1 cellular context compared by ENCODE assay signal in the genomic region with DNA sequence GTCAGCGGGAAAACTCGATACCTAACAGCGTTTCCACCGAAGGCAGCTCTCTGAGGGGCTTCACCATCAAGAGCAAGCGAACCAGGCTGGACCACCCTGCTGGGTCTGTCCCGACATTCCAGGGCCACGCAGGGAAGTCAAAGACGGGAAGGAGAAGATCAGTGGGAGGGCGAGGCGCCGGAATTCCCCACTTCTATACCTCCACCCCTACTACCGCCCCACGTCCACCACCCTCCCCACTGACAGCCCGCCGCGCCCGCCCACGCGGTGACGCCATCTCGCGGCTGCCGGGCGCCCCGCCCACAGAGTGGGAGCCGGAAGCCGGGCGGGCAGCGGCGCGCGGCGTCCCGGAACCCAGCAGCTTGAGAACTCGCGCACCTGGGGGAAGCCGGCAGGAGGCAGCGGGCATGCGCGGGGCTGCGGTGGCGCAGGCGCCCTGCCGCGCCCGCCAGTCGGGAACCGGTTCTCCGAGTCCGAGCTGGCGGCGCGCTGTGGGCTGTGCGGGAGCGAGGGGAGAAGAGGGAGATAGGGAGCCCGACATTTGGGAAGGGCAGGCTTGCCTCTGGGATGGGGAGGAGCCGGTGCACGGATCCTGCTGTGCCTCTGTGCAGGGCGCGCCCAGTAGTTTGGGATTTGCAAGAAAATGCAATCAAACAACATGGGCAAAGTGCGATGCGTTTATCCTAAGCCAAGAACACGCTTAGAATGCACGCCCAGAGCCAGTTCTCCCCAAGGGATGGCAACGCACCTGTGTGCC.
TF ChIP-seq lines count a peak whose summit lies in the region.

No MANE protein-coding gene starts in this region.

TF ChIP-seq in GM12878, 131 proteins besides CTCF, POLR2A, EP300 and RAD21 (continued from another document and continues in another):
- TF ChIP-seq, protein P1, sequence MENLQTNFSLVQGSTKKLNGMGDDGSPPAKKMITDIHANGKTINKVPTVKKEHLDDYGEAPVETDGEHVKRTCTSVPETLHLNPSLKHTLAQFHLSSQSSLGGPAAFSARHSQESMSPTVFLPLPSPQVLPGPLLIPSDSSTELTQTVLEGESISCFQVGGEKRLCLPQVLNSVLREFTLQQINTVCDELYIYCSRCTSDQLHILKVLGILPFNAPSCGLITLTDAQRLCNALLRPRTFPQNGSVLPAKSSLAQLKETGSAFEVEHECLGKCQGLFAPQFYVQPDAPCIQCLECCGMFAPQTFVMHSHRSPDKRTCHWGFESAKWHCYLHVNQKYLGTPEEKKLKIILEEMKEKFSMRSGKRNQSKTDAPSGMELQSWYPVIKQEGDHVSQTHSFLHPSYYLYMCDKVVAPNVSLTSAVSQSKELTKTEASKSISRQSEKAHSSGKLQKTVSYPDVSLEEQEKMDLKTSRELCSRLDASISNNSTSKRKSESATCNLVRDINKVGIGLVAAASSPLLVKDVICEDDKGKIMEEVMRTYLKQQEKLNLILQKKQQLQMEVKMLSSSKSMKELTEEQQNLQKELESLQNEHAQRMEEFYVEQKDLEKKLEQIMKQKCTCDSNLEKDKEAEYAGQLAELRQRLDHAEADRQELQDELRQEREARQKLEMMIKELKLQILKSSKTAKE (IDR thresholded peaks at IDR 0.05; ENCODE audit: low read depth, poor library complexity, severe bottlenecking): no peak
- peak; percentile 49; the same call in 1 of the 2 replicates for TF ChIP-seq HCFC1 (IDR thresholded peaks at IDR 0.05; ENCODE audit: low read length)
- TF ChIP-seq NR2C2 (IDR thresholded peaks at IDR 0.05; ENCODE audit: borderline replicate concordance, control insufficient read depth, insufficient read length, low read depth): no peak
- TF ChIP-seq CBX5 (IDR thresholded peaks at IDR 0.05; ENCODE audit: low read depth): peak; percentile 70; the same call in 1 of the 2 replicates
- peak; percentile 97 for TF ChIP-seq BACH1 (IDR thresholded peaks at IDR 0.05; ENCODE audit: borderline replicate concordance)
- no peak for TF ChIP-seq FOXK2 (IDR thresholded peaks at IDR 0.05)
- TF ChIP-seq, protein P2, sequence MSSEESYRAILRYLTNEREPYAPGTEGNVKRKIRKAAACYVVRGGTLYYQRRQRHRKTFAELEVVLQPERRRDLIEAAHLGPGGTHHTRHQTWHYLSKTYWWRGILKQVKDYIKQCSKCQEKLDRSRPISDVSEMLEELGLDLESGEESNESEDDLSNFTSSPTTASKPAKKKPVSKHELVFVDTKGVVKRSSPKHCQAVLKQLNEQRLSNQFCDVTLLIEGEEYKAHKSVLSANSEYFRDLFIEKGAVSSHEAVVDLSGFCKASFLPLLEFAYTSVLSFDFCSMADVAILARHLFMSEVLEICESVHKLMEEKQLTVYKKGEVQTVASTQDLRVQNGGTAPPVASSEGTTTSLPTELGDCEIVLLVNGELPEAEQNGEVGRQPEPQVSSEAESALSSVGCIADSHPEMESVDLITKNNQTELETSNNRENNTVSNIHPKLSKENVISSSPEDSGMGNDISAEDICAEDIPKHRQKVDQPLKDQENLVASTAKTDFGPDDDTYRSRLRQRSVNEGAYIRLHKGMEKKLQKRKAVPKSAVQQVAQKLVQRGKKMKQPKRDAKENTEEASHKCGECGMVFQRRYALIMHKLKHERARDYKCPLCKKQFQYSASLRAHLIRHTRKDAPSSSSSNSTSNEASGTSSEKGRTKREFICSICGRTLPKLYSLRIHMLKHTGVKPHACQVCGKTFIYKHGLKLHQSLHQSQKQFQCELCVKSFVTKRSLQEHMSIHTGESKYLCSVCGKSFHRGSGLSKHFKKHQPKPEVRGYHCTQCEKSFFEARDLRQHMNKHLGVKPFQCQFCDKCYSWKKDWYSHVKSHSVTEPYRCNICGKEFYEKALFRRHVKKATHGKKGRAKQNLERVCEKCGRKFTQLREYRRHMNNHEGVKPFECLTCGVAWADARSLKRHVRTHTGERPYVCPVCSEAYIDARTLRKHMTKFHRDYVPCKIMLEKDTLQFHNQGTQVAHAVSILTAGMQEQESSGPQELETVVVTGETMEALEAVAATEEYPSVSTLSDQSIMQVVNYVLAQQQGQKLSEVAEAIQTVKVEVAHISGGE (CRISPR knock-in tag; IDR thresholded peaks at IDR 0.05): peak; percentile 80
- peak; percentile 67 for TF ChIP-seq EED (IDR thresholded peaks at IDR 0.05; ENCODE audit: low read depth)
- no peak for TF ChIP-seq ETV6 (conservative IDR thresholded peaks at IDR 0.05 in 1 of 2, IDR thresholded peaks at IDR 0.05 in 1 of 2; ENCODE audit: borderline replicate concordance in 1 of 2, low read depth in 1 of 2)
- no peak for TF ChIP-seq BRCA1 (IDR thresholded peaks at IDR 0.05; ENCODE audit: low read depth, low read length)
- TF ChIP-seq RB1 (IDR thresholded peaks at IDR 0.05; ENCODE audit: borderline replicate concordance): peak; percentile 78
- TF ChIP-seq MTA2 (IDR thresholded peaks at IDR 0.05; ENCODE audit: low read depth): peak; percentile 36; the same call in 1 of the 2 replicates
- peak; percentile 66; the same call in 1 of the 2 replicates for TF ChIP-seq LARP7 (IDR thresholded peaks at IDR 0.05)
- peak; percentile 81; the same call in 1 of the 2 replicates for TF ChIP-seq PAX5 (IDR thresholded peaks at IDR 0.05; ENCODE audit: borderline replicate concordance, low read depth, low read length)
- no peak for TF ChIP-seq FOS (IDR thresholded peaks at IDR 0.05; ENCODE audit: borderline replicate concordance, extremely low read depth, insufficient read length)
- no peak for TF ChIP-seq PAX8 (IDR thresholded peaks at IDR 0.05)
- TF ChIP-seq, protein P3, sequence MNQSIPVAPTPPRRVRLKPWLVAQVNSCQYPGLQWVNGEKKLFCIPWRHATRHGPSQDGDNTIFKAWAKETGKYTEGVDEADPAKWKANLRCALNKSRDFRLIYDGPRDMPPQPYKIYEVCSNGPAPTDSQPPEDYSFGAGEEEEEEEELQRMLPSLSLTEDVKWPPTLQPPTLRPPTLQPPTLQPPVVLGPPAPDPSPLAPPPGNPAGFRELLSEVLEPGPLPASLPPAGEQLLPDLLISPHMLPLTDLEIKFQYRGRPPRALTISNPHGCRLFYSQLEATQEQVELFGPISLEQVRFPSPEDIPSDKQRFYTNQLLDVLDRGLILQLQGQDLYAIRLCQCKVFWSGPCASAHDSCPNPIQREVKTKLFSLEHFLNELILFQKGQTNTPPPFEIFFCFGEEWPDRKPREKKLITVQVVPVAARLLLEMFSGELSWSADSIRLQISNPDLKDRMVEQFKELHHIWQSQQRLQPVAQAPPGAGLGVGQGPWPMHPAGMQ (IDR thresholded peaks at IDR 0.05; ENCODE audit: borderline replicate concordance): no peak
- TF ChIP-seq RAD51 (IDR thresholded peaks at IDR 0.05): no peak
- TF ChIP-seq MXI1 (IDR thresholded peaks at IDR 0.05; ENCODE audit: low read depth, low read length): 0 out of 2 replicates have a peak, but pooled peaks have one; percentile 42
- no peak for TF ChIP-seq RCOR1 (conservative IDR thresholded peaks at IDR 0.05; ENCODE audit: low read depth, low read length)
- peak; percentile 99 for TF ChIP-seq IKZF1 (conservative IDR thresholded peaks at IDR 0.05)
- no peak for TF ChIP-seq NFIC (IDR thresholded peaks at IDR 0.05; ENCODE audit: low read depth, low read length)
- TF ChIP-seq CEBPB (IDR thresholded peaks at IDR 0.05; ENCODE audit: borderline replicate concordance in 1 of 2, low read depth in 2 of 2, low read length in 2 of 2): peak in 1 of 2 experiments; percentile 38; a peak in 1 of 4 replicates
- peak; percentile 78; the same call in 1 of the 2 replicates for TF ChIP-seq TCF3 (IDR thresholded peaks at IDR 0.05; ENCODE audit: borderline replicate concordance, insufficient read depth, low read depth, low read length)
- TF ChIP-seq, protein P4, sequence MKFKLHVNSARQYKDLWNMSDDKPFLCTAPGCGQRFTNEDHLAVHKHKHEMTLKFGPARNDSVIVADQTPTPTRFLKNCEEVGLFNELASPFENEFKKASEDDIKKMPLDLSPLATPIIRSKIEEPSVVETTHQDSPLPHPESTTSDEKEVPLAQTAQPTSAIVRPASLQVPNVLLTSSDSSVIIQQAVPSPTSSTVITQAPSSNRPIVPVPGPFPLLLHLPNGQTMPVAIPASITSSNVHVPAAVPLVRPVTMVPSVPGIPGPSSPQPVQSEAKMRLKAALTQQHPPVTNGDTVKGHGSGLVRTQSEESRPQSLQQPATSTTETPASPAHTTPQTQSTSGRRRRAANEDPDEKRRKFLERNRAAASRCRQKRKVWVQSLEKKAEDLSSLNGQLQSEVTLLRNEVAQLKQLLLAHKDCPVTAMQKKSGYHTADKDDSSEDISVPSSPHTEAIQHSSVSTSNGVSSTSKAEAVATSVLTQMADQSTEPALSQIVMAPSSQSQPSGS (IDR thresholded peaks at IDR 0.05; ENCODE audit: low read length): peak; percentile 57; the same call in 1 of the 2 replicates
- peak; percentile 58; the same call in 1 of the 2 replicates for TF ChIP-seq SMAD5 (IDR thresholded peaks at IDR 0.05; ENCODE audit: low read depth)
- 0 out of 2 replicates have a peak, but pooled peaks have one; percentile 53 for TF ChIP-seq ZNF207 (IDR thresholded peaks at IDR 0.05; ENCODE audit: borderline replicate concordance)
- TF ChIP-seq TCF7 (IDR thresholded peaks at IDR 0.05; ENCODE audit: borderline replicate concordance): no peak
- no peak for TF ChIP-seq IRF4 (IDR thresholded peaks at IDR 0.05; ENCODE audit: low read depth, low read length)
- TF ChIP-seq STAT3 (IDR thresholded peaks at IDR 0.05; ENCODE audit: low read depth, low read length): no peak
- peak; percentile 57; the same call in 1 of the 2 replicates for TF ChIP-seq BMI1 (IDR thresholded peaks at IDR 0.05; ENCODE audit: borderline replicate concordance)
- peak; percentile 29 to 79; a peak in 3 of 4 replicates for TF ChIP-seq BHLHE40 (IDR thresholded peaks at IDR 0.05; ENCODE audit: borderline replicate concordance in 1 of 2, low read depth in 2 of 2, low read length in 1 of 2)
- peak; percentile 68 for TF ChIP-seq ATF7 (IDR thresholded peaks at IDR 0.05; ENCODE audit: low read depth)
- TF ChIP-seq EGR1 (IDR thresholded peaks at IDR 0.05; ENCODE audit: borderline replicate concordance in 1 of 2, low read depth in 2 of 2, low read length in 2 of 2): peak; percentile 51 to 99
- peak; percentile 98 for TF ChIP-seq GATAD2B (conservative IDR thresholded peaks at IDR 0.05; ENCODE audit: low read depth)
- TF ChIP-seq TAF1 (IDR thresholded peaks at IDR 0.05; ENCODE audit: borderline replicate concordance, low read depth, low read length): peak; percentile 66; the same call in 1 of the 2 replicates
- TF ChIP-seq ZNF24 (IDR thresholded peaks at IDR 0.05): peak; percentile 70; the same call in 1 of the 2 replicates
- TF ChIP-seq CREM (IDR thresholded peaks at IDR 0.05; ENCODE audit: low read depth): peak; percentile 66
- no peak for TF ChIP-seq KDM1A (IDR thresholded peaks at IDR 0.05; ENCODE audit: borderline replicate concordance)
- TF ChIP-seq ASH2L (IDR thresholded peaks at IDR 0.05; ENCODE audit: borderline replicate concordance, low read depth): no peak
- no peak; the same call in 1 of the 2 replicates for TF ChIP-seq SMARCA5 (IDR thresholded peaks at IDR 0.05)
- TF ChIP-seq JUND (IDR thresholded peaks at IDR 0.05; ENCODE audit: low read depth, low read length): no peak
- TF ChIP-seq RELA (IDR thresholded peaks at IDR 0.05; ENCODE audit: borderline replicate concordance, partially characterized antibody): peak; percentile 88
- TF ChIP-seq ZBED1 (IDR thresholded peaks at IDR 0.05; ENCODE audit: borderline replicate concordance): 0 out of 2 replicates have a peak, but pooled peaks have one; percentile 33
- peak; percentile 89 for TF ChIP-seq CREB1 (IDR thresholded peaks at IDR 0.05; ENCODE audit: low read depth)
- TF ChIP-seq YBX1 (IDR thresholded peaks at IDR 0.05): no peak
- TF ChIP-seq, protein P5, sequence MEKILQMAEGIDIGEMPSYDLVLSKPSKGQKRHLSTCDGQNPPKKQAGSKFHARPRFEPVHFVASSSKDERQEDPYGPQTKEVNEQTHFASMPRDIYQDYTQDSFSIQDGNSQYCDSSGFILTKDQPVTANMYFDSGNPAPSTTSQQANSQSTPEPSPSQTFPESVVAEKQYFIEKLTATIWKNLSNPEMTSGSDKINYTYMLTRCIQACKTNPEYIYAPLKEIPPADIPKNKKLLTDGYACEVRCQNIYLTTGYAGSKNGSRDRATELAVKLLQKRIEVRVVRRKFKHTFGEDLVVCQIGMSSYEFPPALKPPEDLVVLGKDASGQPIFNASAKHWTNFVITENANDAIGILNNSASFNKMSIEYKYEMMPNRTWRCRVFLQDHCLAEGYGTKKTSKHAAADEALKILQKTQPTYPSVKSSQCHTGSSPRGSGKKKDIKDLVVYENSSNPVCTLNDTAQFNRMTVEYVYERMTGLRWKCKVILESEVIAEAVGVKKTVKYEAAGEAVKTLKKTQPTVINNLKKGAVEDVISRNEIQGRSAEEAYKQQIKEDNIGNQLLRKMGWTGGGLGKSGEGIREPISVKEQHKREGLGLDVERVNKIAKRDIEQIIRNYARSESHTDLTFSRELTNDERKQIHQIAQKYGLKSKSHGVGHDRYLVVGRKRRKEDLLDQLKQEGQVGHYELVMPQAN (conservative IDR thresholded peaks at IDR 0.05): peak; percentile 59
- TF ChIP-seq, protein P6, sequence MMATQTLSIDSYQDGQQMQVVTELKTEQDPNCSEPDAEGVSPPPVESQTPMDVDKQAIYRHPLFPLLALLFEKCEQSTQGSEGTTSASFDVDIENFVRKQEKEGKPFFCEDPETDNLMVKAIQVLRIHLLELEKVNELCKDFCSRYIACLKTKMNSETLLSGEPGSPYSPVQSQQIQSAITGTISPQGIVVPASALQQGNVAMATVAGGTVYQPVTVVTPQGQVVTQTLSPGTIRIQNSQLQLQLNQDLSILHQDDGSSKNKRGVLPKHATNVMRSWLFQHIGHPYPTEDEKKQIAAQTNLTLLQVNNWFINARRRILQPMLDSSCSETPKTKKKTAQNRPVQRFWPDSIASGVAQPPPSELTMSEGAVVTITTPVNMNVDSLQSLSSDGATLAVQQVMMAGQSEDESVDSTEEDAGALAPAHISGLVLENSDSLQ (IDR thresholded peaks at IDR 0.05): no peak; the same call in 1 of the 2 replicates
- no peak for TF ChIP-seq JUNB (IDR thresholded peaks at IDR 0.05)
- no peak for TF ChIP-seq CBX3 (IDR thresholded peaks at IDR 0.05; ENCODE audit: borderline replicate concordance, low read depth)
- TF ChIP-seq POU2F2 (IDR thresholded peaks at IDR 0.05; ENCODE audit: borderline replicate concordance, low read depth, low read length): peak; percentile 44; the same call in 1 of the 3 replicates
- TF ChIP-seq, protein P7, sequence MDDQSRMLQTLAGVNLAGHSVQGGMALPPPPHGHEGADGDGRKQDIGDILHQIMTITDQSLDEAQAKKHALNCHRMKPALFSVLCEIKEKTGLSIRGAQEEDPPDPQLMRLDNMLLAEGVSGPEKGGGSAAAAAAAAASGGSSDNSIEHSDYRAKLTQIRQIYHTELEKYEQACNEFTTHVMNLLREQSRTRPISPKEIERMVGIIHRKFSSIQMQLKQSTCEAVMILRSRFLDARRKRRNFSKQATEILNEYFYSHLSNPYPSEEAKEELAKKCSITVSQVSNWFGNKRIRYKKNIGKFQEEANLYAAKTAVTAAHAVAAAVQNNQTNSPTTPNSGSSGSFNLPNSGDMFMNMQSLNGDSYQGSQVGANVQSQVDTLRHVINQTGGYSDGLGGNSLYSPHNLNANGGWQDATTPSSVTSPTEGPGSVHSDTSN (IDR thresholded peaks at IDR 0.05; ENCODE audit: insufficient replicate concordance, low read depth, low read length): peak; percentile 23
